1 cellular context compared by ENCODE assay signal in the genomic region with DNA sequence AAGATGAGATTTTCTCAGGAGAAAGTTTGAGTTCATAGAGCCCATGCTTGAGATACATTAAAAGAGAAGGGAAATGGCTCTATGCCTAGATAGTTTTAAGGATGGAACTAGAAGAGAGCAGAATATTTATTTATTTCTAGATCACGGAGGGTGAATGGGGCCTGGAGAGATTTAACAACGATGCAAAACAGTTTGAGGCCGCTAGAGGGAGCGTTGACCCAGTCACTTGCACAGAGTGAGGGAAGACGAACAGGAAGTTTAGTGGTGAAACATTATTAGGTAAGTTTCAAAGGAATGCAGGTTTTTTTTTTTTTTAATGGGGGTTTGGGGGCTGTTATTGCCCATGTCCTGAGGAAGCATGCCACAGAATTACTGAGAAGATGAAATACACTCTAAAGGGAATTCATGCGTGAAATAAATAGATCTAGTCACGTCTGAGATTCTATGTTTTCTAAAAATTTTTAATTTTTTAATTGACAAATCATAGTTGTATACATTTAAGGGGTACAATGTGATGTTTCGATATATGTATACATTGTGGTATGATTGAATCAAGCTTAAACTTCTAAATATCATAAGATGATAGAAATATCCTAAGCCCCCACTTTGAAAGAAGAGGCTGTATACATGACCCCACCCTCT.
TF ChIP-seq lines count a peak whose summit lies in the region.

No MANE protein-coding gene starts in this region.

TF ChIP-seq in A549, 52 proteins besides CTCF, POLR2A, EP300 and RAD21 (continued from another document):
- TF ChIP-seq, protein P1, sequence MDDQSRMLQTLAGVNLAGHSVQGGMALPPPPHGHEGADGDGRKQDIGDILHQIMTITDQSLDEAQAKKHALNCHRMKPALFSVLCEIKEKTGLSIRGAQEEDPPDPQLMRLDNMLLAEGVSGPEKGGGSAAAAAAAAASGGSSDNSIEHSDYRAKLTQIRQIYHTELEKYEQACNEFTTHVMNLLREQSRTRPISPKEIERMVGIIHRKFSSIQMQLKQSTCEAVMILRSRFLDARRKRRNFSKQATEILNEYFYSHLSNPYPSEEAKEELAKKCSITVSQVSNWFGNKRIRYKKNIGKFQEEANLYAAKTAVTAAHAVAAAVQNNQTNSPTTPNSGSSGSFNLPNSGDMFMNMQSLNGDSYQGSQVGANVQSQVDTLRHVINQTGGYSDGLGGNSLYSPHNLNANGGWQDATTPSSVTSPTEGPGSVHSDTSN (IDR thresholded peaks at IDR 0.05): no peak
- no peak for TF ChIP-seq FOXS1 (CRISPR knock-in tag; IDR thresholded peaks at IDR 0.05)
- TF ChIP-seq, protein P2, sequence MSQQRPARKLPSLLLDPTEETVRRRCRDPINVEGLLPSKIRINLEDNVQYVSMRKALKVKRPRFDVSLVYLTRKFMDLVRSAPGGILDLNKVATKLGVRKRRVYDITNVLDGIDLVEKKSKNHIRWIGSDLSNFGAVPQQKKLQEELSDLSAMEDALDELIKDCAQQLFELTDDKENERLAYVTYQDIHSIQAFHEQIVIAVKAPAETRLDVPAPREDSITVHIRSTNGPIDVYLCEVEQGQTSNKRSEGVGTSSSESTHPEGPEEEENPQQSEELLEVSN (IDR thresholded peaks at IDR 0.05; ENCODE audit: borderline replicate concordance, low read depth): no peak
- TF ChIP-seq SMC3 (IDR thresholded peaks at IDR 0.05): no peak
- TF ChIP-seq CHD2 (IDR thresholded peaks at IDR 0.05; ENCODE audit: low read length, partially characterized antibody): no peak
- TF ChIP-seq EHMT2 (IDR thresholded peaks at IDR 0.05; ENCODE audit: low read depth): no peak
- TF ChIP-seq, protein P3, sequence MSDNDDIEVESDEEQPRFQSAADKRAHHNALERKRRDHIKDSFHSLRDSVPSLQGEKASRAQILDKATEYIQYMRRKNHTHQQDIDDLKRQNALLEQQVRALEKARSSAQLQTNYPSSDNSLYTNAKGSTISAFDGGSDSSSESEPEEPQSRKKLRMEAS (IDR thresholded peaks at IDR 0.05): no peak
